ENCODE assay signal across 8 cellular contexts in the genomic region with DNA sequence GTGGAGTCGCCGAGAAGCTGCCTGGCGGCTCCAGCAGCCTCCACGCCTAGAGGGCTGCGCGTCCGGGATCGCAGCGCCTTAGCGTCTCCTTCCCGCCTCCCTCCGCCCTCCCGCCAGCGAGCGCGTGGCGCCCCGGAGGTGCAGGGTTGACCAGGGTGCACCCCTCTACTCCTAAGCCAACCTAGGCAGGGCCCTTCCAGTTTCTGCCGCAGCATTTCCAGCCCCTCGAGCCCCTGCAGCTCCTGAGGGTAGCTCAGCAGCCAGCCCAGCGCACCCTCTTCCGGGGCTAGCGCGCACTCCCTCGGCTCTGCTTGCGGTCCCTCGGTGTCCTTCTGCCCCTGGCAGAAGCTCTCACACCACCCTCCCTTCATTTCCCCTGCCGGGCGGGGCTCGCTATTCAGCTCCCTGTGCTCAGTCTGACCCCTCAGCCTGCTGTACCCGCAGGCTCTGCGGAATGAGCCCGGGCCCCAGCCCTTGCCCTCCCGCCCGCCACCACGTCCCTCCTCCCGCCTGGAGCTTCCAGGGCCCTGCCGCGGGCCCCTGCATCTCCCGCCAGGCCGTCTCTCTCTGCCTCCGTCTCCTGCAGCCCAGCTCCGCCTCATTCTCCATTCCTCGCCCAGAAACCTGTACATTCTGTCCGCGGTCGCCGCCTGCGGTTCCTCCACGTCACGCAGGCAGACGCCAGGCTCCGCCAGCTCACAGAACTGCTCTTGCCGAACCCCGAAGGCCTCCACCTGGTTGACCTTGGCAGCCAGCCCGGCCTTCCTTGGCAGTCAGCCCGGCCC.
A peak's percentile ranks its signal among the peaks of the same experiment; 100 is the strongest.
DNase-seq lines count a peak whose midpoint lies in the region; ATAC-seq and TF ChIP-seq lines count a peak whose summit lies in the region.

No MANE protein-coding gene starts in this region.

- peak overlapping the region; percentile 94 for H2AFZ ChIP-seq in neural progenitor cell (replicated peaks)

- no peaks in the 10 kb centered on the region for H3K36me3 Mint-ChIP-seq in activated naive CD8-positive, alpha-beta T cell treated with anti-CD3 and anti-CD28 coated beads, Interleukin-2, amount 10 ng/mL, durations not matched to agents 7 days and 5 days
- no peaks in the 10 kb centered on the region for H3K36me3 Mint-ChIP-seq in neural progenitor cell

- H3K9me3 ChIP-seq in HEK293 (ENCODE audit: control insufficient read depth, insufficient read depth, low read depth, low read length) = no peaks in the 10 kb centered on the region
- H3K9me3 ChIP-seq in neural progenitor cell (ENCODE audit: low read depth) = no peaks in the 10 kb centered on the region
- no peaks in the 10 kb centered on the region for H3K9me3 ChIP-seq in testis

- no peaks in the 10 kb centered on the region for H3K9me3 Mint-ChIP-seq in activated naive CD8-positive, alpha-beta T cell treated with anti-CD3 and anti-CD28 coated beads, Interleukin-2, amount 10 ng/mL, durations not matched to agents 7 days and 5 days
- peaks cover 1% of the 10 kb centered on the region for H3K9me3 Mint-ChIP-seq in neural progenitor cell

- H3K27ac Mint-ChIP-seq in activated naive CD8-positive, alpha-beta T cell treated with anti-CD3 and anti-CD28 coated beads, Interleukin-2, amount 10 ng/mL, durations not matched to agents 7 days and 5 days = no peak overlapping the region
- H3K27ac Mint-ChIP-seq in neural progenitor cell = peak overlapping the region; percentile 88

- H3K4me3 ChIP-seq in HEK293 (ENCODE audit: low read depth, low read length) = peak overlapping the region; percentile 57
- peak overlapping the region; percentile 59 for H3K4me3 ChIP-seq in neural progenitor cell
- H3K4me3 ChIP-seq in testis = peak overlapping the region; percentile 56 to 63

- H3K27me3 ChIP-seq in neural progenitor cell = peaks cover 44% of the 10 kb centered on the region
- H3K27me3 ChIP-seq in testis = no peaks in the 10 kb centered on the region

- DNase-seq in AG08395 (ENCODE audit: low spot score) (peak; percentile 82), NOMO-1 (lab: John Stamatoyannopoulos, UW; ENCODE audit: unreplicated experiment in 2 of 2) (peak; percentile 1 to 8), head of caudate nucleus (peak; percentile 24 to 87 (median 68)), neural progenitor cell (ENCODE audit: low spot score) (peak; percentile 83), testis (peak; percentile 82)
- peak; percentile 66 for DNase-seq in activated naive CD8-positive, alpha-beta T cell treated with anti-CD3 and anti-CD28 coated beads, Interleukin-2, amount 10 ng/mL, durations not matched to agents 7 days and 5 days

- H3K27ac ChIP-seq in HEK293 (ENCODE audit: extremely low read depth, low read depth, low read length) = peak overlapping the region; percentile 80
- no peak overlapping the region for H3K27ac ChIP-seq in neural progenitor cell
- H3K27ac ChIP-seq in testis = peak overlapping the region; percentile 55 to 84

- CTCF ChIA-PET in HEK293 (lab: Yijun Ruan, JAX) = interaction anchor here (0.6 to 1.7 kb wide), 14 partner anchors 9 to 408 kb away, joined by 3 to 5 read pairs (median 4); no protein-coding TSS in a partner anchor

- POLR2A ChIA-PET in HEK293 (lab: Yijun Ruan, JAX) = interaction anchor here (0.5 to 3.2 kb wide), 14 partner anchors 9 to 1649 kb away, joined by 3 to 39 read pairs (median 4); partner anchors contain the start of genes CDK20, NXNL2 and SPIN1
- POLR2A ChIA-PET in activated naive CD8-positive, alpha-beta T cell treated with anti-CD3 and anti-CD28 coated beads, Interleukin-2, amount 10 ng/mL, durations not matched to agents 7 days and 5 days (lab: Charles Lee) = no interaction called here

- no peaks in the 10 kb centered on the region for H3K79me2 ChIP-seq in neural progenitor cell (ENCODE audit: low read depth)

- H4K20me1 ChIP-seq in neural progenitor cell (ENCODE audit: low read depth) = no peaks in the 10 kb centered on the region

- peaks cover 13% of the 10 kb centered on the region for H3K4me1 Mint-ChIP-seq in activated naive CD8-positive, alpha-beta T cell treated with anti-CD3 and anti-CD28 coated beads, Interleukin-2, amount 10 ng/mL, durations not matched to agents 7 days and 5 days
- peaks cover 15% of the 10 kb centered on the region for H3K4me1 Mint-ChIP-seq in neural progenitor cell

- peak overlapping the region; percentile 91 for H3K4me3 Mint-ChIP-seq in activated naive CD8-positive, alpha-beta T cell treated with anti-CD3 and anti-CD28 coated beads, Interleukin-2, amount 10 ng/mL, durations not matched to agents 7 days and 5 days
- peak overlapping the region; percentile 90 for H3K4me3 Mint-ChIP-seq in neural progenitor cell

- TF ChIP-seq POLR2A in testis (IDR thresholded peaks at IDR 0.05) = no peak

- H3K4me1 ChIP-seq in HEK293 (ENCODE audit: control insufficient read depth, insufficient read depth, low read length) = peaks cover 6% of the 10 kb centered on the region; the same call in 1 of the 2 replicates
- H3K4me1 ChIP-seq in neural progenitor cell = peaks cover 5% of the 10 kb centered on the region
- H3K4me1 ChIP-seq in testis = peaks cover 6% of the 10 kb centered on the region

- peaks cover 71% of the 10 kb centered on the region for H3K27me3 Mint-ChIP-seq in activated naive CD8-positive, alpha-beta T cell treated with anti-CD3 and anti-CD28 coated beads, Interleukin-2, amount 10 ng/mL, durations not matched to agents 7 days and 5 days
- peaks cover 11% of the 10 kb centered on the region for H3K27me3 Mint-ChIP-seq in neural progenitor cell (ENCODE audit: insufficient read depth, low read depth)

- 0 to 1% methylated on average over 23 to 56 of the region's 57 CpGs for WGBS in testis, 2 donors

- H3F3A ChIP-seq in neural progenitor cell (ENCODE audit: low read depth) = peaks cover 8% of the 10 kb centered on the region

- peak; percentile 59 for TF ChIP-seq CTCF in HEK293 (tag by site-specific recombination; IDR thresholded peaks at IDR 0.05)
- TF ChIP-seq CTCF in neural progenitor cell (IDR thresholded peaks at IDR 0.05) = peak; percentile 33
- no peak for TF ChIP-seq CTCF in testis (IDR thresholded peaks at IDR 0.05)

- H3K4me2 ChIP-seq in neural progenitor cell = peak overlapping the region; percentile 91

- ATAC-seq in activated naive CD8-positive, alpha-beta T cell treated with anti-CD3 and anti-CD28 coated beads, Interleukin-2, amount 10 ng/mL, durations not matched to agents 7 days and 5 days (ENCODE audit: low read depth) = peak; percentile 81
- ATAC-seq in HG02588 (IDR thresholded peaks at IDR 0.05; ENCODE audit: unreplicated experiment) = no peak

- H3K36me3 ChIP-seq in HEK293 (ENCODE audit: control insufficient read depth in 2 of 2, insufficient read depth in 1 of 2, low read length in 2 of 2) = no peaks in the 10 kb centered on the region
- H3K36me3 ChIP-seq in neural progenitor cell = no peaks in the 10 kb centered on the region
- no peaks in the 10 kb centered on the region for H3K36me3 ChIP-seq in testis (ENCODE audit: low read depth, missing control alignments)

- intact Hi-C loops in head of caudate nucleus (cut with DNase I) = no loop called here
- intact Hi-C loops in testis (cut with DNase I; ENCODE audit: low total_unique reads) = no loop called here

- H3K9ac ChIP-seq in neural progenitor cell = no peak overlapping the region

TF ChIP-seq in HEK293, 187 proteins besides CTCF, POLR2A, EP300 and RAD21 (continues in another document):
- TF ChIP-seq IKZF3 (tag by site-specific recombination; IDR thresholded peaks at IDR 0.05) = 0 out of 2 replicates have a peak, but pooled peaks have one; percentile 11
- peak; percentile 8; the same call in 1 of the 2 replicates for TF ChIP-seq SCRT2 (tag by site-specific recombination; IDR thresholded peaks at IDR 0.05)
- no peak for TF ChIP-seq OVOL3 (tag by site-specific recombination; IDR thresholded peaks at IDR 0.05)
- TF ChIP-seq GFI1B (tag by site-specific recombination; IDR thresholded peaks at IDR 0.05) = no peak
- no peak for TF ChIP-seq ZSCAN18 (tag by site-specific recombination; IDR thresholded peaks at IDR 0.05)
- TF ChIP-seq WT1 (tag by site-specific recombination; IDR thresholded peaks at IDR 0.05) = no peak; the same call in 1 of the 2 replicates
- TF ChIP-seq, protein P1, sequence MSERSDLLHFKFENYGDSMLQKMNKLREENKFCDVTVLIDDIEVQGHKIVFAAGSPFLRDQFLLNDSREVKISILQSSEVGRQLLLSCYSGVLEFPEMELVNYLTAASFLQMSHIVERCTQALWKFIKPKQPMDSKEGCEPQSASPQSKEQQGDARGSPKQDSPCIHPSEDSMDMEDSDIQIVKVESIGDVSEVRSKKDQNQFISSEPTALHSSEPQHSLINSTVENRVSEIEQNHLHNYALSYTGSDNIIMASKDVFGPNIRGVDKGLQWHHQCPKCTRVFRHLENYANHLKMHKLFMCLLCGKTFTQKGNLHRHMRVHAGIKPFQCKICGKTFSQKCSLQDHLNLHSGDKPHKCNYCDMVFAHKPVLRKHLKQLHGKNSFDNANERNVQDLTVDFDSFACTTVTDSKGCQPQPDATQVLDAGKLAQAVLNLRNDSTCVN (tag by site-specific recombination; optimal IDR thresholded peaks at IDR 0.05) = peak; percentile 60
- TF ChIP-seq ZBTB20 (tag by site-specific recombination; IDR thresholded peaks at IDR 0.05) = peak; percentile 76

Comparison
In these comparisons a context has a peak if more than half of its experiments do, and no peak if none do; other contexts are left out.
1. DNase-seq: peak in every context shown above with its lines; median percentile 83 in neural progenitor cell; 82 in AG08395; 82 in testis; 68 in head of caudate nucleus; 66 in activated naive CD8-positive, alpha-beta T cell treated with anti-CD3 and anti-CD28 coated beads, Interleukin-2, amount 10 ng/mL, durations not matched to agents 7 days and 5 days; 4 in NOMO-1.
2. CTCF ChIP-seq: peak in HEK293 (single experiment) and neural progenitor cell (single experiment); none in testis (0 of 3).
3. Peak in every context shown above with its lines, with median percentiles within 50 percentile points of each other: H3K4me3 ChIP-seq.